ENCODE assay signal across 1 cellular context in the genomic region with DNA sequence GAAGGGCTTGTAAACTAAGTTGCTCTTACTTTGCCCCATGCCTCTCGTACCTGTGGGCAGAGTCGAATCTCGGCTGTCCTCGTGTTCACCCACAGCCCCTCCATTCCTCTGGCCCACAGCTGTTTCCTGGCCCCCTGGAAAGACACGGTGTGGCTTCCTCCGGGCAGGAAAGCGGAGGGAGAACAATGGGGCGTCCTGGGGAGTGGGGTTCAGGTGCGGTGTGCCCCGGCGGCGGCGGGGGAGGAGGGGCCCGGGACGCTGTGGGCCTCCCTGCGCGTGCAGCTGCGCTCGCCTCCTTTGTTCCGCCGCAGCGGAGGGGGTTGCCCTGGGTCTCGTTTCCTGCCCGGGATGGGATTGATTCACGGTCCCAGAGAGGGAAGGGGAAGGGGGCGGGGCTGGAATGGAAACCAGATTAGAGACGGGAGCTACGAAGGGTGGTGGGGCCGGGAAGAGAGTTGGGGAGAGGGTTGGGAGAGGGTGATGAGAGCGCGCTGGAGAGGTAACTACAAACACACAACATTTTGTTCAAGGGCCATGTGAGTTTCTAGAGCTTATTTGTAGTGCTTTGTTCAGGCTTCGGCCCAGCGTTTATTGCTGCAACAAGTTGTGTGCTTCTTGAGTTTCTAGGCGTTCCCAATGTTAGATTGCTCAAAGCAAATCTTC.
TF ChIP-seq lines count a peak whose summit lies in the region.

No MANE protein-coding gene starts in this region.

TF ChIP-seq in HEK293, 187 proteins besides CTCF, POLR2A, EP300 and RAD21 (continued from another document):
- no peak for TF ChIP-seq ZNF280D (tag by site-specific recombination; IDR thresholded peaks at IDR 0.05)
- TF ChIP-seq ZNF701 (tag by site-specific recombination; IDR thresholded peaks at IDR 0.05), result no peak
- TF ChIP-seq ZNF24 (tag by site-specific recombination; IDR thresholded peaks at IDR 0.05), result peak; percentile 47; the same call in 1 of the 2 replicates
- no peak for TF ChIP-seq ZNF521 (tag by site-specific recombination; IDR thresholded peaks at IDR 0.05)
- no peak for TF ChIP-seq REPIN1 (tag by site-specific recombination; IDR thresholded peaks at IDR 0.05; ENCODE audit: low read depth)
- TF ChIP-seq, protein P1, sequence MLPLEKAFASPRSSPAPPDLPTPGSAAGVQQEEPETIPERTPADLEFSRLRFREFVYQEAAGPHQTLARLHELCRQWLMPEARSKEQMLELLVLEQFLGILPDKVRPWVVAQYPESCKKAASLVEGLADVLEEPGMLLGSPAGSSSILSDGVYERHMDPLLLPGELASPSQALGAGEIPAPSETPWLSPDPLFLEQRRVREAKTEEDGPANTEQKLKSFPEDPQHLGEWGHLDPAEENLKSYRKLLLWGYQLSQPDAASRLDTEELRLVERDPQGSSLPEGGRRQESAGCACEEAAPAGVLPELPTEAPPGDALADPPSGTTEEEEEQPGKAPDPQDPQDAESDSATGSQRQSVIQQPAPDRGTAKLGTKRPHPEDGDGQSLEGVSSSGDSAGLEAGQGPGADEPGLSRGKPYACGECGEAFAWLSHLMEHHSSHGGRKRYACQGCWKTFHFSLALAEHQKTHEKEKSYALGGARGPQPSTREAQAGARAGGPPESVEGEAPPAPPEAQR (tag by site-specific recombination; IDR thresholded peaks at IDR 0.05), result no peak
- TF ChIP-seq ZSCAN16 (tag by site-specific recombination; IDR thresholded peaks at IDR 0.05), result no peak
- no peak for TF ChIP-seq ZNF704 (tag by site-specific recombination; IDR thresholded peaks at IDR 0.05)
- peak; percentile 64; the same call in 1 of the 2 replicates for TF ChIP-seq ZFP37 (tag by site-specific recombination; IDR thresholded peaks at IDR 0.05)
- TF ChIP-seq ZNF280C (tag by site-specific recombination; IDR thresholded peaks at IDR 0.05), result no peak
- TF ChIP-seq ZBTB44 (tag by site-specific recombination; IDR thresholded peaks at IDR 0.05), result no peak
